ENCODE assay signal across 1 cellular context in the genomic region with DNA sequence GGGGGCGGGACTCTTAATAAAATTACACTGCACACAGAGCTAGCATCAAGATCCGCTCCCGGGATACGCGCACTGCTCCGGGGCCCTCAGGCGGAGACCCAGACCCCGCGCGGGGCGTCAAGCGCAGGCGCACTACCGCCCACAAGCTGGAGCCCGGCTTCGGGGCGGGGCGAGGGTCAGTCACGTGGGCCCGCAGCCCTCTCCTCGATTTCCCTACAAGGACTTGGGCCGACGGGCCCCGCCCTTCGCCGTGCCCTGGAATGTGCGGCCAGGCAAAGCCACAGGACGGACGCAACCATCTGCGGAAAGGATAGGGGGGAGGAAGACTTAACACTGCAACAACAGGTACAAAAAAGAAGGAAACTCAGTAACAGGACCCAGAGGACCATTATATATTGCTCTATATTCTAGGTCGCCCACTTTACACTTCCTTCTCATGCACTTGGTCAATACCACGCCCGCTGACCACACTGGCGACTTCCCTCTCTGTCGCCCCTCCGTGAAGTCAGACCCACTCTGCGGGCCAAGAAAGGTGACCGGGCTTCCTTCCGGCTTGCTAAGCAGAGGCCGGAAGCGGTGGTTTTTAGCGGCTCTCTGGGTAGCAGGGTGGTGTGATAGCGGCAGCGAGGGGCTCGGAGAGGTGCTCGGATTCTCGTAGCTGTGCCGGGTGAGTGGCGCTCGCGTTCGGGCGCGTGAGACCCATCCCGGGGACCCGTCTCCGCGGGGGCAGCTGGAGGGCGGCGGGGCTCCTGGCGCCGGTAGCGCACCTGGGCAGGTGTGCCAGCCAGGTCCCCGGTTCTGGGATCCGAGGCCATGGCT.
A peak's percentile ranks its signal among the peaks of the same experiment; 100 is the strongest.
TF ChIP-seq lines count a peak whose summit lies in the region.

TSS of gene MYL12A (plus strand) at position 559 of the 819 bp plus-strand sequence. CDS start 5,447 bp downstream, outside the sequence.

TF ChIP-seq in HepG2, 621 proteins besides CTCF, POLR2A, EP300 and RAD21 (continued from another document and continues in another):
- TF ChIP-seq, protein P1, sequence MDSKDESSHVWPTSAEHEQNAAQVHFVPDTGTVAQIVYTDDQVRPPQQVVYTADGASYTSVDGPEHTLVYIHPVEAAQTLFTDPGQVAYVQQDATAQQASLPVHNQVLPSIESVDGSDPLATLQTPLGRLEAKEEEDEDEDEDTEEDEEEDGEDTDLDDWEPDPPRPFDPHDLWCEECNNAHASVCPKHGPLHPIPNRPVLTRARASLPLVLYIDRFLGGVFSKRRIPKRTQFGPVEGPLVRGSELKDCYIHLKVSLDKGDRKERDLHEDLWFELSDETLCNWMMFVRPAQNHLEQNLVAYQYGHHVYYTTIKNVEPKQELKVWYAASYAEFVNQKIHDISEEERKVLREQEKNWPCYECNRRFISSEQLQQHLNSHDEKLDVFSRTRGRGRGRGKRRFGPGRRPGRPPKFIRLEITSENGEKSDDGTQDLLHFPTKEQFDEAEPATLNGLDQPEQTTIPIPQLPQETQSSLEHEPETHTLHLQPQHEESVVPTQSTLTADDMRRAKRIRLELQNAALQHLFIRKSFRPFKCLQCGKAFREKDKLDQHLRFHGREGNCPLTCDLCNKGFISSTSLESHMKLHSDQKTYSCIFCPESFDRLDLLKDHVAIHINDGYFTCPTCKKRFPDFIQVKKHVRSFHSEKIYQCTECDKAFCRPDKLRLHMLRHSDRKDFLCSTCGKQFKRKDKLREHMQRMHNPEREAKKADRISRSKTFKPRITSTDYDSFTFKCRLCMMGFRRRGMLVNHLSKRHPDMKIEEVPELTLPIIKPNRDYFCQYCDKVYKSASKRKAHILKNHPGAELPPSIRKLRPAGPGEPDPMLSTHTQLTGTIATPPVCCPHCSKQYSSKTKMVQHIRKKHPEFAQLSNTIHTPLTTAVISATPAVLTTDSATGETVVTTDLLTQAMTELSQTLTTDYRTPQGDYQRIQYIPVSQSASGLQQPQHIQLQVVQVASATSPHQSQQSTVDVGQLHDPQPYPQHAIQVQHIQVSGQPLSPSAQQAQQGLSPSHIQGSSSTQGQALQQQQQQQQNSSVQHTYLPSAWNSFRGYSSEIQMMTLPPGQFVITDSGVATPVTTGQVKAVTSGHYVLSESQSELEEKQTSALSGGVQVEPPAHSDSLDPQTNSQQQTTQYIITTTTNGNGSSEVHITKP (CRISPR knock-in tag; IDR thresholded peaks at IDR 0.05; ENCODE audit: low read depth), result peak; percentile 100
- TF ChIP-seq, protein P2, sequence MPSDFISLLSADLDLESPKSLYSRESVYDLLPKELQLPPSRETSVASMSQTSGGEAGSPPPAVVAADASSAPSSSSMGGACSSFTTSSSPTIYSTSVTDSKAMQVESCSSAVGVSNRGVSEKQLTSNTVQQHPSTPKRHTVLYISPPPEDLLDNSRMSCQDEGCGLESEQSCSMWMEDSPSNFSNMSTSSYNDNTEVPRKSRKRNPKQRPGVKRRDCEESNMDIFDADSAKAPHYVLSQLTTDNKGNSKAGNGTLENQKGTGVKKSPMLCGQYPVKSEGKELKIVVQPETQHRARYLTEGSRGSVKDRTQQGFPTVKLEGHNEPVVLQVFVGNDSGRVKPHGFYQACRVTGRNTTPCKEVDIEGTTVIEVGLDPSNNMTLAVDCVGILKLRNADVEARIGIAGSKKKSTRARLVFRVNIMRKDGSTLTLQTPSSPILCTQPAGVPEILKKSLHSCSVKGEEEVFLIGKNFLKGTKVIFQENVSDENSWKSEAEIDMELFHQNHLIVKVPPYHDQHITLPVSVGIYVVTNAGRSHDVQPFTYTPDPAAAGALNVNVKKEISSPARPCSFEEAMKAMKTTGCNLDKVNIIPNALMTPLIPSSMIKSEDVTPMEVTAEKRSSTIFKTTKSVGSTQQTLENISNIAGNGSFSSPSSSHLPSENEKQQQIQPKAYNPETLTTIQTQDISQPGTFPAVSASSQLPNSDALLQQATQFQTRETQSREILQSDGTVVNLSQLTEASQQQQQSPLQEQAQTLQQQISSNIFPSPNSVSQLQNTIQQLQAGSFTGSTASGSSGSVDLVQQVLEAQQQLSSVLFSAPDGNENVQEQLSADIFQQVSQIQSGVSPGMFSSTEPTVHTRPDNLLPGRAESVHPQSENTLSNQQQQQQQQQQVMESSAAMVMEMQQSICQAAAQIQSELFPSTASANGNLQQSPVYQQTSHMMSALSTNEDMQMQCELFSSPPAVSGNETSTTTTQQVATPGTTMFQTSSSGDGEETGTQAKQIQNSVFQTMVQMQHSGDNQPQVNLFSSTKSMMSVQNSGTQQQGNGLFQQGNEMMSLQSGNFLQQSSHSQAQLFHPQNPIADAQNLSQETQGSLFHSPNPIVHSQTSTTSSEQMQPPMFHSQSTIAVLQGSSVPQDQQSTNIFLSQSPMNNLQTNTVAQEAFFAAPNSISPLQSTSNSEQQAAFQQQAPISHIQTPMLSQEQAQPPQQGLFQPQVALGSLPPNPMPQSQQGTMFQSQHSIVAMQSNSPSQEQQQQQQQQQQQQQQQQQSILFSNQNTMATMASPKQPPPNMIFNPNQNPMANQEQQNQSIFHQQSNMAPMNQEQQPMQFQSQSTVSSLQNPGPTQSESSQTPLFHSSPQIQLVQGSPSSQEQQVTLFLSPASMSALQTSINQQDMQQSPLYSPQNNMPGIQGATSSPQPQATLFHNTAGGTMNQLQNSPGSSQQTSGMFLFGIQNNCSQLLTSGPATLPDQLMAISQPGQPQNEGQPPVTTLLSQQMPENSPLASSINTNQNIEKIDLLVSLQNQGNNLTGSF (CRISPR knock-in tag; IDR thresholded peaks at IDR 0.05), result no peak
- TF ChIP-seq ZFP36L1 (CRISPR knock-in tag; IDR thresholded peaks at IDR 0.05) (no peak; the same call in 1 of the 2 replicates), KIAA2018 (CRISPR knock-in tag; IDR thresholded peaks at IDR 0.05; ENCODE audit: borderline replicate concordance) (no peak), ZNF770 (CRISPR knock-in tag; IDR thresholded peaks at IDR 0.05) (0 out of 2 replicates have a peak, but pooled peaks have one; percentile 10), POLR2AphosphoS2 (IDR thresholded peaks at IDR 0.05; ENCODE audit: low read depth, low read length) (peak; percentile 86; the same call in 1 of the 2 replicates), ZFAT (CRISPR knock-in tag; conservative IDR thresholded peaks at IDR 0.05) (no peak), LCORL (IDR thresholded peaks at IDR 0.05) (no peak), LCORL (CRISPR knock-in tag; IDR thresholded peaks at IDR 0.05) (no peak), MEIS1 (CRISPR knock-in tag; IDR thresholded peaks at IDR 0.05; ENCODE audit: borderline replicate concordance) (peak; percentile 27; the same call in 1 of the 2 replicates), ZNF121 (CRISPR knock-in tag; IDR thresholded peaks at IDR 0.05) (peak; percentile 54), ZNF660 (CRISPR knock-in tag; IDR thresholded peaks at IDR 0.05; ENCODE audit: borderline replicate concordance, low read depth) (no peak)
- TF ChIP-seq, protein P3, sequence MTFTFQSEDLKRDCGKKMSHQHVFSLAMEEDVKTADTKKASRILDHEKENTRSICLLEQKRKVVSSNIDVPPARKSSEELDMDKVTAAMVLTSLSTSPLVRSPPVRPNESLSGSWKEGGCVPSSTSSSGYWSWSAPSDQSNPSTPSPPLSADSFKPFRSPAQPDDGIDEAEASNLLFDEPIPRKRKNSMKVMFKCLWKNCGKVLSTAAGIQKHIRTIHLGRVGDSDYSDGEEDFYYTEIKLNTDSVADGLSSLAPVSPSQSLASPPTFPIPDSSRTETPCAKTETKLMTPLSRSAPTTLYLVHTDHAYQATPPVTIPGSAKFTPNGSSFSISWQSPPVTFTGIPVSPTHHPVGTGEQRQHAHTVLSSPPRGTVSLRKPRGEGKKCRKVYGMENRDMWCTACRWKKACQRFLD (CRISPR knock-in tag; IDR thresholded peaks at IDR 0.05; ENCODE audit: borderline replicate concordance), result 0 out of 2 replicates have a peak, but pooled peaks have one; percentile 42
- TF ChIP-seq, protein P4, sequence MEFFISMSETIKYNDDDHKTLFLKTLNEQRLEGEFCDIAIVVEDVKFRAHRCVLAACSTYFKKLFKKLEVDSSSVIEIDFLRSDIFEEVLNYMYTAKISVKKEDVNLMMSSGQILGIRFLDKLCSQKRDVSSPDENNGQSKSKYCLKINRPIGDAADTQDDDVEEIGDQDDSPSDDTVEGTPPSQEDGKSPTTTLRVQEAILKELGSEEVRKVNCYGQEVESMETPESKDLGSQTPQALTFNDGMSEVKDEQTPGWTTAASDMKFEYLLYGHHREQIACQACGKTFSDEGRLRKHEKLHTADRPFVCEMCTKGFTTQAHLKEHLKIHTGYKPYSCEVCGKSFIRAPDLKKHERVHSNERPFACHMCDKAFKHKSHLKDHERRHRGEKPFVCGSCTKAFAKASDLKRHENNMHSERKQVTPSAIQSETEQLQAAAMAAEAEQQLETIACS (CRISPR knock-in tag; IDR thresholded peaks at IDR 0.05), result no peak
